19 cellular contexts compared by ENCODE assay signal in the genomic region with DNA sequence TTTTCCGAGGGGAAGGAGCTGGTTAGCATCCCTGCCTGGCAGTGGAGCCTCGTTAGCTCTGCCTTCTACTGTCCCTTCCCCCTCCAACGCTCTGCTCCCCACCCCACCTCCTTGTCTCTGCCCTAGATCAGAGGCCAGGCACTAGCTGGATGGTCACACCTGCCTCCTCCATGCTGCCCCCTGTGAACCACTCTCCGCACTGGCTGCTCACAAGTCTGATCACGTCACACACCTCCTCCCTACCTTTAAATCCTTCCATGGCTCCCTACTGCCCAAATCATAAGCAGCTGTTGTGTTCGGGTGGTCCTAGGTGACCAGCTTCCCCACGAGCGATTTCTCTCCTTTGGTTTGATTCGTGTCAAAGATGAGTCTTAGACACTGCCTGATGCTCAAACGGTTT.
DNase-seq lines count a peak whose midpoint lies in the region; ATAC-seq, FAIRE-seq and TF ChIP-seq lines count a peak whose summit lies in the region.
"Had no signal": no experiment of that assay in that cellular context is flagged by ENCODE, and none has a peak within 500 bp of the region (broad histone marks: within the 10 kb centered on the region; RNA-seq: fewer than 3 reads in every experiment).

No MANE protein-coding gene starts in this region.

- no peaks in the 10 kb centered on the region for H3K4me1 ChIP-seq in H9 (ENCODE audit: insufficient read depth, low read length)
- H3K4me1 ChIP-seq in H1 (replicated peaks in 1 of 4; ENCODE audit: control insufficient read depth in 3 of 4, insufficient read depth in 4 of 4, low read length in 3 of 4) = no peaks in the 10 kb centered on the region
- peaks cover 0 to 2% of the 10 kb centered on the region in 2 donors for H3K4me1 ChIP-seq in neuronal stem cell (ENCODE audit: control insufficient read depth in 2 of 2, insufficient read depth in 1 of 2, low read depth in 1 of 2, low read length in 2 of 2)
- H3K4me1 ChIP-seq: BE2C, Peyer's patch had no signal

- H3K23me2 ChIP-seq in H9 (ENCODE audit: insufficient read length, low read depth, low read length, poor library complexity, severe bottlenecking) = no peaks in the 10 kb centered on the region
- peaks cover 2% of the 10 kb centered on the region; the same call in 1 of the 2 replicates for H3K23me2 ChIP-seq in H1 (ENCODE audit: low read depth, low read length)

- H3K27me3 ChIP-seq in H9 (ENCODE audit: insufficient read depth, low read length) (no peaks in the 10 kb centered on the region), H1 (replicated peaks in 1 of 4; ENCODE audit: control insufficient read depth in 3 of 4, extremely low read depth in 1 of 4, insufficient read depth in 3 of 4, low read length in 3 of 4) (no peaks in the 10 kb centered on the region; a peak in 1 of 7 replicates), neuronal stem cell (ENCODE audit: control insufficient read depth in 3 of 3, insufficient read depth in 3 of 3, low read depth in 1 of 3, low read length in 3 of 3) (peaks cover 0 to 6% (median 0%) of the 10 kb centered on the region in 3 experiments)
- H3K27me3 ChIP-seq: BE2C, Peyer's patch had no signal

- H4K91ac ChIP-seq in H9 (ENCODE audit: insufficient read length, low read depth, low read length) (no peak overlapping the region), H1 (replicated peaks; ENCODE audit: insufficient read length, low read length) (no peak overlapping the region), neuronal stem cell (ENCODE audit: low read depth, low read length, poor library complexity) (no peak overlapping the region)

- WGBS in H9 (ENCODE audit: extremely low coverage, insufficient read length, low lambda C conversion rate) = no CpG with 5 or more reads among the region's 10 CpGs
- 84% methylated on average over 8 of the region's 10 CpGs; no CpG with 5 or more reads in 1 of the 2 experiments for WGBS in H1 (ENCODE audit: extremely low coverage in 1 of 2, insufficient coverage in 1 of 2, insufficient read length in 1 of 2, insufficient replicate concordance in 2 of 2, low coverage in 1 of 2, low lambda C conversion rate in 2 of 2, missing lambda C conversion rate in 1 of 2), 2 experiments
- no CpG with 5 or more reads among the region's 10 CpGs for WGBS in neuronal stem cell (ENCODE audit: extremely low coverage in 2 of 2, insufficient read length in 2 of 2, insufficient replicate concordance in 1 of 2), 2 donors

- H3K9me3 ChIP-seq in H9 (ENCODE audit: control insufficient read depth, low read depth, low read length) (no peaks in the 10 kb centered on the region), H1 (ENCODE audit: insufficient read depth in 2 of 2, low read depth in 1 of 2, low read length in 1 of 2) (no peaks in the 10 kb centered on the region; a peak in 1 of 4 replicates), neuronal stem cell (replicated peaks in 1 of 2; ENCODE audit: control insufficient read depth in 2 of 2, insufficient read depth in 1 of 2, low read depth in 1 of 2, low read length in 2 of 2) (no peaks in the 10 kb centered on the region)
- H3K9me3 ChIP-seq: BE2C had no signal

- H2BK120ac ChIP-seq in H9 (ENCODE audit: low read depth, low read length, poor library complexity, severe bottlenecking) (no peak overlapping the region), H1 (replicated peaks; ENCODE audit: low read depth, low read length) (no peak overlapping the region), neuronal stem cell (ENCODE audit: low read depth, low read length) (no peak overlapping the region)

- no peaks in the 10 kb centered on the region for H3K79me1 ChIP-seq in H9 (ENCODE audit: insufficient read depth, low read depth, low read length, poor library complexity, severe bottlenecking)
- no peaks in the 10 kb centered on the region for H3K79me1 ChIP-seq in H1 (ENCODE audit: low read depth, low read length)
- H3K79me1 ChIP-seq in neuronal stem cell (ENCODE audit: low read depth, low read length) = no peaks in the 10 kb centered on the region

- H3K9ac ChIP-seq in H9 (ENCODE audit: extremely low read depth, insufficient read length, low read length) (no peak overlapping the region), H1 (replicated peaks in 1 of 4; ENCODE audit: extremely low read depth in 1 of 4, low read depth in 3 of 4, low read length in 3 of 4) (no peak overlapping the region), neuronal stem cell (ENCODE audit: low read depth, low read length, poor library complexity) (peak overlapping the region; percentile 39)

- TF ChIP-seq CTCF in H9 (conservative IDR thresholded peaks at IDR 0.05) = no peak; the same call in 2 of the 3 replicates
- peak in 1 of 3 experiments; percentile 5; a peak in 1 of 4 replicates for TF ChIP-seq CTCF in H1 (IDR thresholded peaks at IDR 0.05; ENCODE audit: control extremely low read depth in 1 of 3, insufficient read depth in 1 of 3, low read depth in 1 of 3, low read length in 3 of 3)

- no peak overlapping the region for H2BK12ac ChIP-seq in H9 (ENCODE audit: insufficient read length, low read depth, low read length)
- H2BK12ac ChIP-seq in H1 (ENCODE audit: low read depth, low read length) = no peak overlapping the region
- H2BK12ac ChIP-seq in neuronal stem cell (ENCODE audit: low read length) = no peak overlapping the region

- no peak for FAIRE-seq in H1 (lab: Jason Lieb, UNC)
- FAIRE-seq: A204.1, H54 had no signal

- H3K27ac ChIP-seq in H9 (ENCODE audit: insufficient read length, low read depth, low read length) = no peak overlapping the region
- no peak overlapping the region for H3K27ac ChIP-seq in H1 (ENCODE audit: low read depth, low read length)
- no peak overlapping the region for H3K27ac ChIP-seq in neuronal stem cell (replicated peaks; ENCODE audit: low read length)
- H3K27ac ChIP-seq: Peyer's patch had no signal

- H3K56ac ChIP-seq in H9 (ENCODE audit: insufficient read length, low read depth, low read length) (no peak overlapping the region), H1 (replicated peaks; ENCODE audit: insufficient read length, low read depth, low read length) (no peak overlapping the region)

- H3K9me3 Mint-ChIP-seq in H9 = peaks cover 12 to 19% of the 10 kb centered on the region in 2 experiments; a peak in 4 of 5 replicates

- CTCF ChIA-PET in H1 (lab: Charles Lee; ENCODE audit: partially characterized antibody) = interaction anchor here (0.9 to 2.4 kb wide), 6 partner anchors 10 to 187 kb away, joined by 3 to 14 read pairs (median 4); no protein-coding TSS in a partner anchor

- H3K23ac ChIP-seq in H9 (ENCODE audit: insufficient read length, low read depth, low read length) (no peak overlapping the region), H1 (ENCODE audit: insufficient read length) (no peak overlapping the region), neuronal stem cell (ENCODE audit: low read depth, low read length, poor library complexity) (no peak overlapping the region)

- H3K79me2 ChIP-seq in H9 (ENCODE audit: insufficient read depth, low read length) (no peaks in the 10 kb centered on the region), H1 (ENCODE audit: control insufficient read depth in 1 of 2, insufficient read depth in 2 of 2, low read length in 2 of 2) (no peaks in the 10 kb centered on the region)

- TF ChIP-seq EP300 in H1 (IDR thresholded peaks at IDR 0.05; ENCODE audit: borderline replicate concordance in 1 of 2, low read depth in 2 of 2, low read length in 2 of 2) = no peak

- H2AFZ ChIP-seq in H9 (ENCODE audit: low read length) (no peak overlapping the region), H1 (ENCODE audit: low read length) (no peak overlapping the region), neuronal stem cell (ENCODE audit: low read length) (no peak overlapping the region)

- DNase-seq in H9 (no peak), SK-N-DZ (ENCODE audit: low spot score) (peak; percentile 59), H1 (ENCODE audit: low read depth in 1 of 2, low spot score in 2 of 2) (no peak), neuronal stem cell (ENCODE audit: low spot score) (no peak), NCI-H2171 (lab: John Stamatoyannopoulos, UW) (no peak), activated T-cell treated with anti-CD3 and anti-CD28 coated beads for 4 hours (no peak)
- DNase-seq: BE2C; Caco-2; CD4-positive, CD25-positive, alpha-beta regulatory T cell; GDM1; KBM-7; MV-4-11; NCI-H187; NCI-H226 had no signal

- H2AK5ac ChIP-seq in H9 (ENCODE audit: insufficient read length, low read length) (no peak overlapping the region), H1 (ENCODE audit: low read depth, low read length) (no peak overlapping the region), neuronal stem cell (ENCODE audit: low read depth, low read length) (peak overlapping the region; percentile 6)

- H4K8ac ChIP-seq in H9 (replicated peaks; ENCODE audit: insufficient read length, low read depth, low read length) (no peak overlapping the region), H1 (ENCODE audit: extremely low read depth, insufficient read depth, low read length) (peak overlapping the region; percentile 16; the same call in 1 of the 2 replicates), neuronal stem cell (ENCODE audit: low read depth, low read length) (no peak overlapping the region)

- H3K18ac ChIP-seq in H9 (ENCODE audit: insufficient read length, low read depth, low read length) = no peak overlapping the region
- no peak overlapping the region for H3K18ac ChIP-seq in H1 (ENCODE audit: extremely low read depth, low read length)
- peak overlapping the region; percentile 31 for H3K18ac ChIP-seq in neuronal stem cell (ENCODE audit: low read length)

- H2BK20ac ChIP-seq in H9 (ENCODE audit: low read depth, low read length, poor library complexity, severe bottlenecking) = no peak overlapping the region
- H2BK20ac ChIP-seq in H1 (ENCODE audit: low read length) = no peak overlapping the region

- ATAC-seq in GM18858 (IDR thresholded peaks at IDR 0.05; ENCODE audit: unreplicated experiment) = no peak
- ATAC-seq: Right ventricle myocardium inferior had no signal

- H3K36me3 ChIP-seq in H1 (ENCODE audit: control insufficient read depth in 2 of 4, insufficient read depth in 4 of 4, low read length in 3 of 4) (no peaks in the 10 kb centered on the region), neuronal stem cell (replicated peaks in 1 of 2; ENCODE audit: control insufficient read depth in 2 of 2, insufficient read depth in 2 of 2, low read length in 2 of 2) (no peaks in the 10 kb centered on the region)
- H3K36me3 ChIP-seq: BE2C, Peyer's patch had no signal

- TF ChIP-seq RAD21 in H1 (IDR thresholded peaks at IDR 0.05 in 1 of 2, conservative IDR thresholded peaks at IDR 0.05 in 1 of 2; ENCODE audit: low read depth in 2 of 2, low read length in 2 of 2) = no peak

- H3K36me3 Mint-ChIP-seq in H9 (ENCODE audit: insufficient read depth in 1 of 3, low read depth in 3 of 3) = peaks cover 0 to 8% (median 7%) of the 10 kb centered on the region in 3 experiments; a peak in 3 of 7 replicates

- no peak overlapping the region for H3K4me3 Mint-ChIP-seq in H9
- H3K4me3 Mint-ChIP-seq: CD4-positive, CD25-positive, alpha-beta regulatory T cell had no signal

- H3K4ac ChIP-seq in H9 (ENCODE audit: low read depth, low read length) (no peak overlapping the region), H1 (replicated peaks; ENCODE audit: insufficient read length, low read depth, low read length) (no peak overlapping the region), neuronal stem cell (ENCODE audit: low read length) (peak overlapping the region; percentile 4)

- H3K27ac Mint-ChIP-seq in H9 = no peak overlapping the region
- H3K27ac Mint-ChIP-seq: CD4-positive, CD25-positive, alpha-beta regulatory T cell had no signal

- H4K5ac ChIP-seq in H9 (ENCODE audit: insufficient read length, low read depth, low read length) (no peak overlapping the region), H1 (ENCODE audit: insufficient read length, low read depth, low read length) (no peak overlapping the region)

- no peak overlapping the region for H3T11ph ChIP-seq in H9 (ENCODE audit: low read length)

- TF ChIP-seq POLR2A in H1 (IDR thresholded peaks at IDR 0.05; ENCODE audit: control extremely low read depth in 1 of 2, low read depth in 2 of 2, low read length in 2 of 2) = no peak

- no peak overlapping the region for H3K4me3 ChIP-seq in H1 (ENCODE audit: extremely low read depth in 1 of 4, insufficient read depth in 2 of 4, low read depth in 3 of 4, low read length in 4 of 4)
- H3K4me3 ChIP-seq in neuronal stem cell (ENCODE audit: low read length in 2 of 2) = no peak overlapping the region
- H3K4me3 ChIP-seq: Peyer's patch had no signal

- H2BK15ac ChIP-seq in H9 (ENCODE audit: low read depth, low read length) = no peak overlapping the region; the same call in 1 of the 2 replicates
- no peak overlapping the region for H2BK15ac ChIP-seq in H1 (ENCODE audit: low read length)
- no peak overlapping the region for H2BK15ac ChIP-seq in neuronal stem cell (ENCODE audit: low read length)

- H2BK5ac ChIP-seq in H9 (ENCODE audit: insufficient read length, low read length) (no peak overlapping the region), H1 (ENCODE audit: low read depth, low read length) (no peak overlapping the region), neuronal stem cell (ENCODE audit: low read length) (no peak overlapping the region)

- no peaks in the 10 kb centered on the region for H4K20me1 ChIP-seq in H9 (ENCODE audit: control insufficient read depth, insufficient read depth, insufficient read length)
- no peaks in the 10 kb centered on the region for H4K20me1 ChIP-seq in H1 (replicated peaks in 1 of 2; ENCODE audit: control insufficient read depth in 1 of 2, insufficient read depth in 2 of 2, low read length in 2 of 2)

- no peaks in the 10 kb centered on the region; the same call in none of the 2 replicates for H3K27me3 Mint-ChIP-seq in H9 (ENCODE audit: low read depth)

- H3K4me2 ChIP-seq in H9 (ENCODE audit: insufficient read depth, insufficient read length, low read length) (no peak overlapping the region), H1 (ENCODE audit: insufficient read depth in 1 of 2, low read depth in 2 of 2, low read length in 2 of 2) (no peak overlapping the region), neuronal stem cell (ENCODE audit: insufficient read depth, low read length, poor library complexity, severe bottlenecking) (no peak overlapping the region)

- POLR2A ChIA-PET in H1 (lab: Charles Lee; ENCODE audit: partially characterized antibody) = no interaction called here

- H3K14ac ChIP-seq in H9 (ENCODE audit: insufficient read depth, low read length) (peak overlapping the region; percentile 31), H1 (ENCODE audit: insufficient read length) (no peak overlapping the region), neuronal stem cell (ENCODE audit: low read length) (no peak overlapping the region)

- no peaks in the 10 kb centered on the region for H3K4me1 Mint-ChIP-seq in H9
